8 cellular contexts compared by ENCODE assay signal in genomic region chr12:109428038-109428629, GRCh38. TPM values are rescaled to one million over a fixed set of nuclear protein-coding genes. Genes with fewer than 3 reads are reported as not detected.
DNase-seq lines count a peak whose midpoint lies in the region; ATAC-seq, FAIRE-seq and TF ChIP-seq lines count a peak whose summit lies in the region.

No MANE protein-coding gene starts in this region.

- CTCF ChIA-PET in SK-N-SH (lab: Yijun Ruan, JAX) = interaction anchor here (0.5 to 2.7 kb wide), 57 partner anchors 9 to 569 kb away, joined by 3 to 21 read pairs (median 4); partner anchors contain the start of genes KCTD10 and UBE3B
- CTCF ChIA-PET in activated naive CD4-positive, alpha-beta T cell treated with anti-CD3 and anti-CD28 coated beads for 36 hours (lab: Charles Lee) = interaction anchor here (0.6 to 2.8 kb wide), 23 partner anchors 9 to 824 kb away, joined by 3 to 16 read pairs (median 3); no protein-coding TSS in a partner anchor

- POLR2A ChIA-PET in SK-N-SH (lab: Yijun Ruan, JAX) = no interaction called here

- TF ChIP-seq RAD21 in SK-N-SH (IDR thresholded peaks at IDR 0.05; ENCODE audit: low read length) = peak; percentile 80

- H4K20me1 ChIP-seq in SK-N-SH (ENCODE audit: insufficient read depth) = no peaks in the 10 kb centered on the region

- no peaks in the 10 kb centered on the region for H3K4me1 ChIP-seq in SK-N-SH (ENCODE audit: control insufficient read depth in 1 of 2, insufficient read depth in 2 of 2, low read depth in 1 of 2, low read length in 1 of 2)

- no peak for TF ChIP-seq EP300 in SK-N-SH (IDR thresholded peaks at IDR 0.05; ENCODE audit: borderline replicate concordance in 1 of 2, low read depth in 1 of 2, low read length in 1 of 2)

- no peaks in the 10 kb centered on the region for H3K36me3 Mint-ChIP-seq in activated naive CD4-positive, alpha-beta T cell treated with anti-CD3 and anti-CD28 coated beads for 36 hours (ENCODE audit: low read depth)
- no peaks in the 10 kb centered on the region for H3K36me3 Mint-ChIP-seq in progenitor cell of endocrine pancreas (ENCODE audit: insufficient read depth)

- H3K27ac ChIP-seq in SK-N-SH (ENCODE audit: low read depth in 2 of 2, low read length in 1 of 2) = no peak overlapping the region

- no peaks in the 10 kb centered on the region for H3K9me3 Mint-ChIP-seq in activated naive CD4-positive, alpha-beta T cell treated with anti-CD3 and anti-CD28 coated beads for 36 hours
- H3K9me3 Mint-ChIP-seq in progenitor cell of endocrine pancreas (ENCODE audit: low read depth) = no peaks in the 10 kb centered on the region

- TF ChIP-seq CTCF in AG09319 (IDR thresholded peaks at IDR 0.05; ENCODE audit: low read depth, low read length) (peak; percentile 100), SK-N-SH (IDR thresholded peaks at IDR 0.05) (peak; percentile 98), progenitor cell of endocrine pancreas (IDR thresholded peaks at IDR 0.05; ENCODE audit: unreplicated experiment) (peak; percentile 97)

- WGBS in SK-N-SH (ENCODE audit: low lambda C conversion rate) = 23% methylated on average over 8 of the region's 8 CpGs

- no peaks in the 10 kb centered on the region for H3K27me3 ChIP-seq in SK-N-SH (ENCODE audit: insufficient read depth)

- H3K9ac ChIP-seq in SK-N-SH = no peak overlapping the region

- no peak for FAIRE-seq in urothelium cell line (lab: Jason Lieb, UNC)

- no peaks in the 10 kb centered on the region for H3F3A ChIP-seq in SK-N-SH (replicated peaks; ENCODE audit: insufficient read depth)

- no peaks in the 10 kb centered on the region for H3K9me3 ChIP-seq in SK-N-SH

- H3K4me2 ChIP-seq in SK-N-SH = no peak overlapping the region

- intact Hi-C loops in activated naive CD4-positive, alpha-beta T cell treated with anti-CD3 and anti-CD28 coated beads for 36 hours (cut with micrococcal nuclease) = loop anchor here (1.0 to 2.0 kb wide), 2 partner anchors 91 to 347 kb away; no protein-coding TSS in a partner anchor
- intact Hi-C loops in Right ventricle myocardium inferior (cut with DNase I) = loop anchor here (2.0 to 5.0 kb wide), 3 partner anchors 91 to 454 kb away; partner anchors contain the start of gene GLTP

- no peaks in the 10 kb centered on the region for H3K9me2 ChIP-seq in SK-N-SH

- peak; percentile 76 for ATAC-seq in GM19328 (IDR thresholded peaks at IDR 0.05; ENCODE audit: unreplicated experiment)
- peak; percentile 90 for ATAC-seq in Right ventricle myocardium inferior

- no peaks in the 10 kb centered on the region for H3K27me3 Mint-ChIP-seq in activated naive CD4-positive, alpha-beta T cell treated with anti-CD3 and anti-CD28 coated beads for 36 hours (ENCODE audit: low read depth)
- peaks cover 3% of the 10 kb centered on the region for H3K27me3 Mint-ChIP-seq in progenitor cell of endocrine pancreas

- H3K4me3 Mint-ChIP-seq in activated naive CD4-positive, alpha-beta T cell treated with anti-CD3 and anti-CD28 coated beads for 36 hours = no peak overlapping the region
- H3K4me3 Mint-ChIP-seq in progenitor cell of endocrine pancreas (ENCODE audit: low read depth) = no peak overlapping the region

- H3K36me3 ChIP-seq in SK-N-SH (replicated peaks in 1 of 2; ENCODE audit: control insufficient read depth in 1 of 2, insufficient read depth in 2 of 2, low read length in 1 of 2) = no peaks in the 10 kb centered on the region

- no peak overlapping the region for H2AFZ ChIP-seq in SK-N-SH (ENCODE audit: low read depth)

- H3K27ac Mint-ChIP-seq in activated naive CD4-positive, alpha-beta T cell treated with anti-CD3 and anti-CD28 coated beads for 36 hours = no peak overlapping the region
- H3K27ac Mint-ChIP-seq in progenitor cell of endocrine pancreas = no peak overlapping the region

- H3K4me3 ChIP-seq in SK-N-SH (ENCODE audit: low read depth in 2 of 2, low read length in 1 of 2) = peak overlapping the region in 1 of 2 experiments; percentile 28; a peak in 1 of 4 replicates

- peaks cover 6% of the 10 kb centered on the region for H3K4me1 Mint-ChIP-seq in activated naive CD4-positive, alpha-beta T cell treated with anti-CD3 and anti-CD28 coated beads for 36 hours (ENCODE audit: low read depth)
- no peaks in the 10 kb centered on the region for H3K4me1 Mint-ChIP-seq in progenitor cell of endocrine pancreas (ENCODE audit: low read depth)

- H3K79me2 ChIP-seq in SK-N-SH (ENCODE audit: insufficient read depth) = no peaks in the 10 kb centered on the region

- DNase-seq in AG09319 (ENCODE audit: extremely low read depth, low read depth) (peak; percentile 54), MV-4-11 (lab: John Stamatoyannopoulos, UW) (peak; percentile 72), SK-N-SH (peak; percentile 78), Right ventricle myocardium inferior (ENCODE audit: missing footprints) (peak; percentile 91), progenitor cell of endocrine pancreas (ENCODE audit: low spot score, unreplicated experiment) (peak; percentile 60), urothelium cell line (ENCODE audit: low spot score) (peak; percentile 65)
- peak; percentile 82 for DNase-seq in activated naive CD4-positive, alpha-beta T cell treated with anti-CD3 and anti-CD28 coated beads for 36 hours

TF ChIP-seq in SK-N-SH, 30 proteins besides CTCF, POLR2A, EP300 and RAD21:
- no peak for TF ChIP-seq TAF1 (IDR thresholded peaks at IDR 0.05; ENCODE audit: borderline replicate concordance, low read depth, low read length)
- no peak for TF ChIP-seq CHD2 (IDR thresholded peaks at IDR 0.05; ENCODE audit: low read length, partially characterized antibody)
- TF ChIP-seq GABPA (IDR thresholded peaks at IDR 0.05; ENCODE audit: low read depth) = no peak
- peak; percentile 82 for TF ChIP-seq SMC3 (IDR thresholded peaks at IDR 0.05; ENCODE audit: low read depth, low read length)
- no peak; the same call in 1 of the 2 replicates for TF ChIP-seq MXI1 (IDR thresholded peaks at IDR 0.05; ENCODE audit: low read depth, low read length)
- TF ChIP-seq USF2 (IDR thresholded peaks at IDR 0.05; ENCODE audit: borderline replicate concordance, low read depth, low read length) = no peak
- TF ChIP-seq FOXJ3 (CRISPR knock-in tag; IDR thresholded peaks at IDR 0.05) = no peak
- no peak for TF ChIP-seq NFIC (IDR thresholded peaks at IDR 0.05; ENCODE audit: borderline replicate concordance)
- no peak for TF ChIP-seq SIN3A (IDR thresholded peaks at IDR 0.05; ENCODE audit: borderline replicate concordance, low read depth, low read length)
- 0 out of 2 replicates have a peak, but pooled peaks have one; percentile 31 for TF ChIP-seq REST (IDR thresholded peaks at IDR 0.05; ENCODE audit: low read depth, low read length)
- TF ChIP-seq EZH2phosphoT487 (IDR thresholded peaks at IDR 0.05; ENCODE audit: borderline replicate concordance, low read depth) = no peak
- no peak for TF ChIP-seq POLR2AphosphoS5 (IDR thresholded peaks at IDR 0.05; ENCODE audit: low read depth, low read length)
- no peak for TF ChIP-seq GATA2 (CRISPR knock-in tag; IDR thresholded peaks at IDR 0.05)

RNA-seq across cellular contexts. Expression of gene KCTD10, which starts 49.0 kb away (rescaled TPM):
- 66.9 and 92.9 TPM in 2 replicates for polyA plus RNA-seq in SK-N-SH (2012; rRNA removed)
- polyA plus RNA-seq in SK-N-SH (2012; cell fraction: cytosol; rRNA removed) = 69.6 and 99.0 TPM in 2 replicates
- 93.8 and 122 TPM in 2 replicates for polyA plus RNA-seq in SK-N-SH (2012; cell fraction: nucleus; rRNA removed)
- total RNA-seq in activated naive CD4-positive, alpha-beta T cell treated with anti-CD3 and anti-CD28 coated beads for 36 hours = 10 to 100 TPM; 31.1 to 33.4 TPM
- total RNA-seq in Right ventricle myocardium inferior (32.2 TPM), progenitor cell of endocrine pancreas (47.7 and 51.1 TPM in 2 replicates)

RNA-seq across cellular contexts. Expression of gene UBE3B, which starts 49.3 kb away (rescaled TPM):
- polyA plus RNA-seq in SK-N-SH (2012; rRNA removed) = 28.6 and 31.9 TPM in 2 replicates
- polyA plus RNA-seq in SK-N-SH (2012; cell fraction: cytosol; rRNA removed) = 20.3 and 23.0 TPM in 2 replicates
- polyA plus RNA-seq in SK-N-SH (2012; cell fraction: nucleus; rRNA removed) = 60.4 and 65.8 TPM in 2 replicates
- total RNA-seq in activated naive CD4-positive, alpha-beta T cell treated with anti-CD3 and anti-CD28 coated beads for 36 hours = 10 to 100 TPM; 26.2 to 26.6 TPM
- 56.1 TPM for total RNA-seq in Right ventricle myocardium inferior
- 41.8 and 46.9 TPM in 2 replicates for total RNA-seq in progenitor cell of endocrine pancreas
